In genomic region chr20:34311118-34312023, GRCh38 we compare ENCODE assay signal across 9 cellular contexts. TPM values are rescaled to one million over a fixed set of nuclear protein-coding genes. Genes with fewer than 3 reads are reported as not detected.
DNase-seq lines count a peak whose midpoint lies in the region; ATAC-seq and TF ChIP-seq lines count a peak whose summit lies in the region.
"Had no signal": no experiment of that assay in that cellular context is flagged by ENCODE, and none has a peak within 500 bp of the region (broad histone marks: within the 10 kb centered on the region; RNA-seq: fewer than 3 reads in every experiment).

No MANE protein-coding gene starts in this region.

- CTCF ChIA-PET in BJ (lab: Yijun Ruan, JAX): interaction anchor here (0.8 to 6.1 kb wide), 49 partner anchors 8 to 461 kb away, joined by 3 to 63 read pairs (median 7); partner anchors contain the start of genes AHCY, ASIP, DYNLRB1 and TP53INP2
- CTCF ChIA-PET in CD4-positive, alpha-beta T cell (lab: Charles Lee): interaction anchor here (1.2 to 2.8 kb wide), 8 partner anchors 9 to 502 kb away, joined by 3 to 73 read pairs (median 18); partner anchors contain the start of genes AHCY and DYNLRB1

- H3K4me3 Mint-ChIP-seq in endodermal cell: peak overlapping the region; percentile 51
- H3K4me3 Mint-ChIP-seq in naive B cell: peak overlapping the region in 5 of 8 donors; percentile 16 to 63 (median 30)
- no peak overlapping the region for H3K4me3 Mint-ChIP-seq in CD4-positive, alpha-beta T cell

- no peak for DNase-seq in BJ (ENCODE audit: low read depth)
- peak; percentile 63 for DNase-seq in LoVo (ENCODE audit: low spot score)
- DNase-seq in endodermal cell: peak; percentile 94
- no peak for DNase-seq in naive B cell
- DNase-seq in CD4-positive, alpha-beta T cell: no peak
- DNase-seq in activated naive CD4-positive, alpha-beta T cell treated with anti-CD3 and anti-CD28 coated beads, Interleukin-2, amount 50 U/mL, for 16 hours: no peak
- DNase-seq: activated CD4-positive, alpha-beta T cell treated with anti-CD3 and anti-CD28 coated beads for 1 hour had no signal

- 13 to 23% methylated on average over 17 to 41 of the region's 45 CpGs for WGBS in endodermal cell (ENCODE audit: insufficient coverage in 1 of 2, insufficient read length in 1 of 2), 2 experiments

- TF ChIP-seq CTCF in BJ (IDR thresholded peaks at IDR 0.05; ENCODE audit: insufficient read depth, low read depth, low read length) (peak; percentile 37), endodermal cell (conservative IDR thresholded peaks at IDR 0.05) (peak; percentile 45)
- no peak for TF ChIP-seq CTCF in CD4-positive, alpha-beta T cell (IDR thresholded peaks at IDR 0.05)

- peak overlapping the region; percentile 37 for H3K27ac Mint-ChIP-seq in endodermal cell
- H3K27ac Mint-ChIP-seq in naive B cell: no peak overlapping the region
- H3K27ac Mint-ChIP-seq in CD4-positive, alpha-beta T cell: no peak overlapping the region

- no peaks in the 10 kb centered on the region for H3K9me3 ChIP-seq in endodermal cell (ENCODE audit: control insufficient read depth, low read length)
- no peaks in the 10 kb centered on the region for H3K9me3 ChIP-seq in CD4-positive, alpha-beta T cell (ENCODE audit: control insufficient read depth, low read length)

- H3K9ac ChIP-seq in endodermal cell (ENCODE audit: extremely low read depth, low read length, poor library complexity, severe bottlenecking): no peak overlapping the region

- H3K36me3 ChIP-seq in BJ (ENCODE audit: control insufficient read depth, insufficient read depth, low read length) (no peaks in the 10 kb centered on the region), endodermal cell (ENCODE audit: control insufficient read depth, insufficient read depth, low read length) (no peaks in the 10 kb centered on the region)

- no peaks in the 10 kb centered on the region for H3K27me3 ChIP-seq in BJ (ENCODE audit: control insufficient read depth, insufficient read depth, low read length)
- H3K27me3 ChIP-seq in endodermal cell (ENCODE audit: control insufficient read depth, insufficient read depth, low read length, poor library complexity, severe bottlenecking): peaks cover 9% of the 10 kb centered on the region
- peaks cover 20% of the 10 kb centered on the region for H3K27me3 ChIP-seq in CD4-positive, alpha-beta T cell (ENCODE audit: control insufficient read depth, insufficient read depth, low read length)

- intact Hi-C loops in CD4-positive, alpha-beta T cell (cut with DNase I, micrococcal nuclease): loop anchor here (1.0 to 5.0 kb wide), 8 partner anchors 91 to 458 kb away; no protein-coding TSS in a partner anchor

- H3K36me3 Mint-ChIP-seq in endodermal cell (ENCODE audit: low read depth) (no peaks in the 10 kb centered on the region), naive B cell (no peaks in the 10 kb centered on the region)
- no peaks in the 10 kb centered on the region for H3K36me3 Mint-ChIP-seq in CD4-positive, alpha-beta T cell (ENCODE audit: low read depth)

- H3K27ac ChIP-seq in endodermal cell (ENCODE audit: low read depth, low read length): no peak overlapping the region
- no peak overlapping the region for H3K27ac ChIP-seq in CD4-positive, alpha-beta T cell (ENCODE audit: low read depth, low read length)

- H3K9me3 Mint-ChIP-seq in endodermal cell: no peaks in the 10 kb centered on the region
- H3K9me3 Mint-ChIP-seq in naive B cell: no peaks in the 10 kb centered on the region
- H3K9me3 Mint-ChIP-seq in CD4-positive, alpha-beta T cell: no peaks in the 10 kb centered on the region

- H3K4me3 ChIP-seq in BJ (ENCODE audit: low read depth, low read length) (no peak overlapping the region), endodermal cell (ENCODE audit: low read length) (peak overlapping the region; percentile 60)

- H3K4me1 ChIP-seq in endodermal cell (ENCODE audit: control insufficient read depth, insufficient read depth, low read length): peaks cover 9% of the 10 kb centered on the region

- H3K4me1 Mint-ChIP-seq in endodermal cell: peaks cover 18% of the 10 kb centered on the region
- peaks cover 5 to 15% (median 7%) of the 10 kb centered on the region in 3 donors for H3K4me1 Mint-ChIP-seq in naive B cell
- peaks cover 6% of the 10 kb centered on the region for H3K4me1 Mint-ChIP-seq in CD4-positive, alpha-beta T cell (ENCODE audit: low read depth)

- ATAC-seq in naive B cell (ENCODE audit: low read depth in 2 of 2) (no peak), GM18498 (IDR thresholded peaks at IDR 0.05; ENCODE audit: unreplicated experiment) (no peak), GM21367 (IDR thresholded peaks at IDR 0.05; ENCODE audit: unreplicated experiment) (no peak)
- ATAC-seq in CD4-positive, alpha-beta T cell (ENCODE audit: poor library complexity): no peak

- peaks cover 15% of the 10 kb centered on the region for H3K27me3 Mint-ChIP-seq in endodermal cell (ENCODE audit: insufficient read depth)
- H3K27me3 Mint-ChIP-seq in naive B cell: peaks cover 14 to 30% (median 24%) of the 10 kb centered on the region in 3 donors
- H3K27me3 Mint-ChIP-seq in CD4-positive, alpha-beta T cell: peaks cover 24% of the 10 kb centered on the region

- POLR2A ChIA-PET in BJ (lab: Charles Lee): no interaction called here
- POLR2A ChIA-PET in CD4-positive, alpha-beta T cell (lab: Charles Lee): interaction anchor here (1.2 to 3.1 kb wide), 3 partner anchors 9 to 459 kb away, joined by 3 to 20 read pairs (median 10); partner anchors contain the start of gene AHCY

RNA-seq across cellular contexts. Expression of gene AHCY, which starts 8.2 kb away (rescaled TPM):
- polyA plus RNA-seq in BJ (2011; rRNA removed): 178 and 247 TPM in 2 replicates
- 174 and 317 TPM in 2 replicates for polyA minus RNA-seq in BJ (2011; rRNA and poly(A)+ RNA removed)
- total RNA-seq in endodermal cell: 100 to 1,000 TPM; 271 to 350 TPM
- 170 TPM for polyA plus RNA-seq in endodermal cell (2013, experiment 1 of 2)
- 151 TPM for polyA plus RNA-seq in endodermal cell (2013, experiment 2 of 2)
- polyA plus RNA-seq in naive B cell (ENCODE audit: low read depth in 6 of 6): 10 to 100 TPM; 32.1 to 46.8 (median 34.5) TPM
- 10 to 100 TPM; 16.7 to 16.9 TPM for total RNA-seq in CD4-positive, alpha-beta T cell

RNA-seq across cellular contexts. Expression of gene ITCH, which starts 51.7 kb away (rescaled TPM):
- polyA plus RNA-seq in BJ (2011; rRNA removed): 7.8 and 16.6 TPM in 2 replicates
- polyA minus RNA-seq in BJ (2011; rRNA and poly(A)+ RNA removed): 19.3 and 29.2 TPM in 2 replicates
- total RNA-seq in endodermal cell: 10 to 100 TPM; 65.1 to 84.4 TPM
- 39.3 TPM for polyA plus RNA-seq in endodermal cell (2013, experiment 1 of 2)
- polyA plus RNA-seq in endodermal cell (2013, experiment 2 of 2): 37.1 TPM
- 10 to 100 TPM in 5 of 6 donors, 1 to 10 TPM in 1; 8.1 to 36.0 (median 25.3) TPM for polyA plus RNA-seq in naive B cell (ENCODE audit: low read depth in 6 of 6)
- total RNA-seq in CD4-positive, alpha-beta T cell: 10 to 100 TPM; 44.2 to 47.0 TPM

Comparison
In these comparisons a context has a peak if more than half of its experiments do, and no peak if none do; other contexts are left out.
1. DNase-seq: peak in LoVo (single experiment) and endodermal cell (single experiment); none in BJ (single experiment), naive B cell (single experiment), CD4-positive, alpha-beta T cell (0 of 10) and activated naive CD4-positive, alpha-beta T cell treated with anti-CD3 and anti-CD28 coated beads, Interleukin-2, amount 50 U/mL, for 16 hours (single experiment).
2. RNA of gene AHCY, which starts 8.2 kb away (total RNA-seq): 271 to 350 TPM in endodermal cell; 16.7 to 16.9 TPM in CD4-positive, alpha-beta T cell; every median in the first group is over 10 times any median in the second.